9 cellular contexts compared by ENCODE assay signal in genomic region chr7:23863209-23863798, GRCh38.
DNase-seq lines count a peak whose midpoint lies in the region; ATAC-seq and TF ChIP-seq lines count a peak whose summit lies in the region.
"Had no signal": no experiment of that assay in that cellular context is flagged by ENCODE, and none has a peak within 500 bp of the region (broad histone marks: within the 10 kb centered on the region; RNA-seq: fewer than 3 reads in every experiment).

No MANE protein-coding gene starts in this region.

- no peak overlapping the region for H3K27ac ChIP-seq in neural progenitor cell

- no peak overlapping the region for H3K4me2 ChIP-seq in neural progenitor cell

- no peaks in the 10 kb centered on the region for H3F3A ChIP-seq in neural progenitor cell (ENCODE audit: low read depth)

- H3K27me3 ChIP-seq in neural progenitor cell, result no peaks in the 10 kb centered on the region

- no peaks in the 10 kb centered on the region for H3K9me3 ChIP-seq in neural progenitor cell (ENCODE audit: low read depth)

- in situ Hi-C loops in GM13977 (cut with MboI; ENCODE audit: low pct_unique_long_range_greater_than_20kb, low sequenced_read_pairs, unreplicated experiment), result no loop called here

- H3K4me3 Mint-ChIP-seq in neural progenitor cell, result no peak overlapping the region
- H3K4me3 Mint-ChIP-seq: dendritic cell treated with granulocyte-macrophage colony-stimulating factor and Interleukin-4, amounts not matched to agents 40 ng/mL and 50 ng/mL, for 4 days had no signal

- H3K79me2 ChIP-seq in neural progenitor cell (ENCODE audit: low read depth), result no peaks in the 10 kb centered on the region

- DNase-seq in Ammon's horn (ENCODE audit: low spot score), result peak; percentile 41
- DNase-seq in GM13977 (ENCODE audit: low spot score), result peak; percentile 10
- peak; percentile 51 for DNase-seq in NCI-H345 (lab: John Stamatoyannopoulos, UW)
- peak; percentile 8 for DNase-seq in cerebellar cortex (ENCODE audit: low spot score)
- DNase-seq in neural progenitor cell (ENCODE audit: low spot score), result peak; percentile 60
- DNase-seq in ureter (ENCODE audit: low spot score), result no peak

- no peak overlapping the region for H2AFZ ChIP-seq in neural progenitor cell (replicated peaks)

- H3K36me3 ChIP-seq in neural progenitor cell, result no peaks in the 10 kb centered on the region

- H3K36me3 Mint-ChIP-seq in neural progenitor cell, result no peaks in the 10 kb centered on the region

- TF ChIP-seq CTCF in GM13977 (IDR thresholded peaks at IDR 0.05; ENCODE audit: extremely low read depth, insufficient read depth, missing control alignments) (peak; percentile 56), neural progenitor cell (IDR thresholded peaks at IDR 0.05) (peak; percentile 83)

- ATAC-seq in HG03139 (IDR thresholded peaks at IDR 0.05; ENCODE audit: unreplicated experiment) (no peak), HG02588 (IDR thresholded peaks at IDR 0.05; ENCODE audit: unreplicated experiment) (no peak)

- H3K9ac ChIP-seq in neural progenitor cell, result no peak overlapping the region

- peaks cover 2% of the 10 kb centered on the region for H3K27me3 Mint-ChIP-seq in neural progenitor cell (ENCODE audit: insufficient read depth, low read depth)

- no peak overlapping the region for H3K4me3 ChIP-seq in neural progenitor cell

- H3K9me3 Mint-ChIP-seq in neural progenitor cell, result no peaks in the 10 kb centered on the region
- H3K9me3 Mint-ChIP-seq: dendritic cell treated with granulocyte-macrophage colony-stimulating factor and Interleukin-4, amounts not matched to agents 40 ng/mL and 50 ng/mL, for 4 days had no signal

- no peaks in the 10 kb centered on the region for H3K4me1 Mint-ChIP-seq in neural progenitor cell

- no peaks in the 10 kb centered on the region for H4K20me1 ChIP-seq in neural progenitor cell (ENCODE audit: low read depth)

- no peak overlapping the region for H3K27ac Mint-ChIP-seq in neural progenitor cell
- H3K27ac Mint-ChIP-seq: dendritic cell treated with granulocyte-macrophage colony-stimulating factor and Interleukin-4, amounts not matched to agents 40 ng/mL and 50 ng/mL, for 4 days had no signal

- H3K4me1 ChIP-seq in neural progenitor cell, result no peaks in the 10 kb centered on the region
